1 cellular context compared by ENCODE assay signal in genomic region chr14:22713631-22713950, GRCh38.
TF ChIP-seq lines count a peak whose summit lies in the region.

No MANE protein-coding gene starts in this region.

TF ChIP-seq in IMR-90, 13 proteins besides CTCF, POLR2A, EP300 and RAD21:
- no peak for TF ChIP-seq SMC3 (IDR thresholded peaks at IDR 0.05; ENCODE audit: low read depth, low read length)
- TF ChIP-seq, protein P1, sequence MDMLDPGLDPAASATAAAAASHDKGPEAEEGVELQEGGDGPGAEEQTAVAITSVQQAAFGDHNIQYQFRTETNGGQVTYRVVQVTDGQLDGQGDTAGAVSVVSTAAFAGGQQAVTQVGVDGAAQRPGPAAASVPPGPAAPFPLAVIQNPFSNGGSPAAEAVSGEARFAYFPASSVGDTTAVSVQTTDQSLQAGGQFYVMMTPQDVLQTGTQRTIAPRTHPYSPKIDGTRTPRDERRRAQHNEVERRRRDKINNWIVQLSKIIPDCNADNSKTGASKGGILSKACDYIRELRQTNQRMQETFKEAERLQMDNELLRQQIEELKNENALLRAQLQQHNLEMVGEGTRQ (IDR thresholded peaks at IDR 0.05; ENCODE audit: low read depth, low read length): no peak
- no peak for TF ChIP-seq ELK1 (IDR thresholded peaks at IDR 0.05; ENCODE audit: borderline replicate concordance, low read depth, low read length)
- TF ChIP-seq MAZ (IDR thresholded peaks at IDR 0.05; ENCODE audit: borderline replicate concordance, low read depth, low read length): no peak
- no peak for TF ChIP-seq FOS (IDR thresholded peaks at IDR 0.05; ENCODE audit: low read depth, low read length)
- no peak for TF ChIP-seq CEBPB (IDR thresholded peaks at IDR 0.05; ENCODE audit: low read depth, low read length)
- TF ChIP-seq RCOR1 (IDR thresholded peaks at IDR 0.05; ENCODE audit: insufficient replicate concordance, low read length): no peak
- TF ChIP-seq BHLHE40 (IDR thresholded peaks at IDR 0.05; ENCODE audit: low read depth, low read length): no peak
- TF ChIP-seq CHD1 (IDR thresholded peaks at IDR 0.05; ENCODE audit: low read depth, low read length): no peak
- no peak for TF ChIP-seq MXI1 (IDR thresholded peaks at IDR 0.05; ENCODE audit: borderline replicate concordance, low read depth, low read length)
- TF ChIP-seq NFE2L2 (IDR thresholded peaks at IDR 0.05; ENCODE audit: low read depth, low read length): no peak
- no peak for TF ChIP-seq MAFK (IDR thresholded peaks at IDR 0.05; ENCODE audit: low read depth, low read length)
- TF ChIP-seq RFX5 (IDR thresholded peaks at IDR 0.05; ENCODE audit: low read depth, low read length): no peak
